ENCODE assay signal across 15 cellular contexts in genomic region chr7:105768117-105768516, GRCh38.
DNase-seq lines count a peak whose midpoint lies in the region; ATAC-seq, FAIRE-seq and TF ChIP-seq lines count a peak whose summit lies in the region.
"Had no signal": no experiment of that assay in that cellular context is flagged by ENCODE, and none has a peak within 500 bp of the region (broad histone marks: within the 10 kb centered on the region; RNA-seq: fewer than 3 reads in every experiment).

No MANE protein-coding gene starts in this region.

- H3K4me1 ChIP-seq in HepG2 (ENCODE audit: insufficient read depth, low read length) = peaks cover 7% of the 10 kb centered on the region; the same call in 1 of the 2 replicates
- no peaks in the 10 kb centered on the region for H3K4me1 ChIP-seq in right lobe of liver
- no peaks in the 10 kb centered on the region for H3K4me1 ChIP-seq in K562 (replicated peaks in 1 of 2; ENCODE audit: control insufficient read depth in 2 of 2, insufficient read depth in 2 of 2, low read length in 2 of 2)
- H3K4me1 ChIP-seq in endodermal cell (ENCODE audit: control insufficient read depth, insufficient read depth, low read length) = no peaks in the 10 kb centered on the region
- no peaks in the 10 kb centered on the region for H3K4me1 ChIP-seq in right cardiac atrium (ENCODE audit: control insufficient read depth, insufficient read depth, low read length)
- H3K4me1 ChIP-seq: BLaER1 had no signal

- no peak overlapping the region for H3K4me3 Mint-ChIP-seq in endodermal cell
- H3K4me3 Mint-ChIP-seq: CD14-positive monocyte; CD4-positive, alpha-beta memory T cell had no signal

- H3K36me3 ChIP-seq in HepG2 (replicated peaks in 1 of 2; ENCODE audit: control insufficient read depth in 1 of 2, insufficient read depth in 2 of 2, low read length in 2 of 2) (no peaks in the 10 kb centered on the region), right lobe of liver (no peaks in the 10 kb centered on the region), K562 (ENCODE audit: control insufficient read depth, insufficient read depth, low read length) (no peaks in the 10 kb centered on the region), endodermal cell (ENCODE audit: control insufficient read depth, insufficient read depth, low read length) (no peaks in the 10 kb centered on the region)
- H3K36me3 ChIP-seq: BLaER1 had no signal

- ATAC-seq in HepG2 = no peak
- ATAC-seq in right lobe of liver = no peak
- ATAC-seq in K562 = no peak
- ATAC-seq in HG02840 (IDR thresholded peaks at IDR 0.05; ENCODE audit: low FRiP score, unreplicated experiment) = no peak
- ATAC-seq in right cardiac atrium = no peak
- ATAC-seq in activated CD4-positive, CD25-positive, alpha-beta regulatory T cell treated with anti-CD3 and anti-CD28 coated beads, Interleukin-2, amount 50 U/mL, for 24 hours = no peak
- ATAC-seq: GM12878 had no signal

- peaks cover 29% of the 10 kb centered on the region for H3K4me1 Mint-ChIP-seq in endodermal cell
- H3K4me1 Mint-ChIP-seq: CD14-positive monocyte had no signal

- 95% methylated on average over 3 of the region's 3 CpGs for whole genome bisulfite sequencing in HepG2 (ENCODE audit: low lambda C conversion rate)
- 87% methylated on average over 2 of the region's 3 CpGs for WGBS in right lobe of liver (ENCODE audit: insufficient coverage, low coverage, low lambda C conversion rate, missing lambda C conversion rate)
- 4% methylated on average over 3 of the region's 3 CpGs for WGBS in K562 (ENCODE audit: insufficient coverage, low coverage, missing lambda C conversion rate)
- whole genome bisulfite sequencing in endodermal cell (ENCODE audit: insufficient coverage in 1 of 2, insufficient read length in 1 of 2), 2 experiments = 89 to 90% methylated on average over 3 of the region's 3 CpGs
- 93% methylated on average over 3 of the region's 3 CpGs for WGBS in right cardiac atrium

- in situ Hi-C loops in HepG2 (cut with HindIII; ENCODE audit: extremely low pct_ligation_motif_present, low pct_unique_long_range_greater_than_20kb) (loop anchor here (10.0 kb wide), 1 partner anchor 247 kb away; no protein-coding TSS in a partner anchor), K562 (cut with MboI) (no loop called here)

- H3K9me3 ChIP-seq in HepG2 (ENCODE audit: low read length) (no peaks in the 10 kb centered on the region), right lobe of liver (no peaks in the 10 kb centered on the region), K562 (replicated peaks; ENCODE audit: control insufficient read depth, insufficient read depth, low read depth, low read length) (no peaks in the 10 kb centered on the region), endodermal cell (ENCODE audit: control insufficient read depth, low read length) (no peaks in the 10 kb centered on the region), right cardiac atrium (ENCODE audit: control insufficient read depth, low read length) (no peaks in the 10 kb centered on the region)
- H3K9me3 ChIP-seq: BLaER1 had no signal

- no peak overlapping the region for H3K27ac ChIP-seq in HepG2 (ENCODE audit: extremely low read length, insufficient read depth, low read length)
- H3K27ac ChIP-seq in right lobe of liver = no peak overlapping the region
- no peak overlapping the region for H3K27ac ChIP-seq in K562 (ENCODE audit: extremely low read depth, low read depth, low read length)
- no peak overlapping the region for H3K27ac ChIP-seq in endodermal cell (ENCODE audit: low read depth, low read length)
- H3K27ac ChIP-seq in right cardiac atrium (ENCODE audit: low read length) = no peak overlapping the region
- H3K27ac ChIP-seq: 22Rv1, BLaER1 had no signal

- H3K27me3 ChIP-seq in HepG2 (ENCODE audit: control insufficient read depth in 1 of 2, insufficient read depth in 2 of 2, low read length in 2 of 2) = no peaks in the 10 kb centered on the region
- H3K27me3 ChIP-seq in right lobe of liver = no peaks in the 10 kb centered on the region
- peaks cover 12 to 24% of the 10 kb centered on the region in 2 experiments; a peak in 4 of 5 replicates for H3K27me3 ChIP-seq in K562 (ENCODE audit: control insufficient read depth in 2 of 2, insufficient read depth in 2 of 2, low read length in 2 of 2)
- no peaks in the 10 kb centered on the region for H3K27me3 ChIP-seq in endodermal cell (ENCODE audit: control insufficient read depth, insufficient read depth, low read length, poor library complexity, severe bottlenecking)
- H3K27me3 ChIP-seq in right cardiac atrium (ENCODE audit: control insufficient read depth, insufficient read depth) = no peaks in the 10 kb centered on the region
- H3K27me3 ChIP-seq: BLaER1 had no signal

- H3K4me3 ChIP-seq in HepG2 (replicated peaks in 1 of 3; ENCODE audit: insufficient read depth in 1 of 3, low read depth in 2 of 3, low read length in 3 of 3) (no peak overlapping the region), right lobe of liver (no peak overlapping the region), K562 (no peak overlapping the region), endodermal cell (ENCODE audit: low read length) (no peak overlapping the region), right cardiac atrium (ENCODE audit: low read length) (no peak overlapping the region)
- H3K4me3 ChIP-seq: BLaER1, GM12878 had no signal

- DNase-seq in HepG2 (ENCODE audit: low spot score) (no peak), right lobe of liver (no peak), K562 (ENCODE audit: extremely low read depth in 1 of 4, low spot score in 3 of 4) (no peak), endodermal cell (no peak), right cardiac atrium (no peak)
- DNase-seq: CD4-positive, alpha-beta memory T cell; DND-41; EL; HCEC 1CT had no signal

- H3K9ac ChIP-seq in HepG2 (ENCODE audit: insufficient read depth, low read depth, low read length) = no peak overlapping the region
- H3K9ac ChIP-seq in K562 (ENCODE audit: insufficient read depth in 1 of 2, low read depth in 2 of 2, low read length in 2 of 2) = no peak overlapping the region
- H3K9ac ChIP-seq in endodermal cell (ENCODE audit: extremely low read depth, low read length, poor library complexity, severe bottlenecking) = no peak overlapping the region
- H3K9ac ChIP-seq: BLaER1 had no signal

- peak overlapping the region; percentile 53 for H3K27ac Mint-ChIP-seq in endodermal cell
- H3K27ac Mint-ChIP-seq: CD14-positive monocyte had no signal

- CTCF ChIA-PET in HepG2 (lab: Yijun Ruan, JAX; ENCODE audit: low intra/inter-chr PET ratio, low total read pairs) (no interaction called here), K562 (lab: Yijun Ruan, JAX; ENCODE audit: low intra/inter-chr PET ratio) (no interaction called here)

- TF ChIP-seq RAD21 in HepG2 (CRISPR knock-in tag; IDR thresholded peaks at IDR 0.05) = no peak
- TF ChIP-seq RAD21 in K562 (CRISPR knock-in tag; conservative IDR thresholded peaks at IDR 0.05 in 1 of 2, IDR thresholded peaks at IDR 0.05 in 1 of 2) = no peak

- intact Hi-C loops in HepG2 (cut with micrococcal nuclease; ENCODE audit: unreplicated experiment) = no loop called here
- intact Hi-C loops in right lobe of liver (cut with DNase I) = loop anchor here (10.0 kb wide), 2 partner anchors 247 to 277 kb away; no protein-coding TSS in a partner anchor
- intact Hi-C loops in K562 (cut with micrococcal nuclease) = loop anchor here (5.0 kb wide), 1 partner anchor 109 kb away; the partner anchor contains the start of gene ATXN7L1
- intact Hi-C loops in right cardiac atrium (cut with DNase I) = loop anchor here in 3 of 4 donors (10.0 kb wide), 2 partner anchors 237 to 247 kb away; no protein-coding TSS in a partner anchor

- no peaks in the 10 kb centered on the region for H3K9me3 Mint-ChIP-seq in endodermal cell
- H3K9me3 Mint-ChIP-seq: CD4-positive, alpha-beta memory T cell had no signal

- TF ChIP-seq POLR2A in HepG2 (IDR thresholded peaks at IDR 0.05; ENCODE audit: insufficient read depth in 1 of 2, low read depth in 2 of 2, low read length in 2 of 2) = no peak
- no peak for TF ChIP-seq POLR2A in right lobe of liver (IDR thresholded peaks at IDR 0.05)
- no peak for TF ChIP-seq POLR2A in K562 (conservative IDR thresholded peaks at IDR 0.05)

- H3K4me2 ChIP-seq in HepG2 (ENCODE audit: low read depth, low read length) = no peak overlapping the region
- no peak overlapping the region for H3K4me2 ChIP-seq in K562 (ENCODE audit: insufficient read depth, low read length)
- H3K4me2 ChIP-seq: BLaER1 had no signal

- H3K9me1 ChIP-seq in K562 (ENCODE audit: control insufficient read depth, insufficient read depth, low read length) = no peaks in the 10 kb centered on the region

- POLR2A ChIA-PET in HepG2 (lab: Yijun Ruan, JAX) = no interaction called here
- POLR2A ChIA-PET in K562 (lab: Yijun Ruan, JAX) = interaction anchor here (0.6 to 3.2 kb wide), 3 partner anchors 19 to 253 kb away, joined by 3 to 10 read pairs (median 3); no protein-coding TSS in a partner anchor

- H3K27me3 Mint-ChIP-seq in endodermal cell (ENCODE audit: insufficient read depth) = no peaks in the 10 kb centered on the region
- H3K27me3 Mint-ChIP-seq: CD4-positive, alpha-beta memory T cell had no signal

- TF ChIP-seq EP300 in HepG2 (IDR thresholded peaks at IDR 0.05; ENCODE audit: low read depth in 2 of 2, low read length in 2 of 2) = no peak
- TF ChIP-seq EP300 in HepG2 (CRISPR knock-in tag; IDR thresholded peaks at IDR 0.05; ENCODE audit: borderline replicate concordance) = no peak
- TF ChIP-seq EP300 in K562 (IDR thresholded peaks at IDR 0.05; ENCODE audit: low read length) = no peak

- H3K36me3 Mint-ChIP-seq in endodermal cell (ENCODE audit: low read depth) = peaks cover 8% of the 10 kb centered on the region

- H2AFZ ChIP-seq in HepG2 (ENCODE audit: low read length) = no peak overlapping the region
- no peak overlapping the region for H2AFZ ChIP-seq in K562 (ENCODE audit: low read depth, low read length)

- H3K79me2 ChIP-seq in HepG2 (ENCODE audit: insufficient read depth, low read length) (no peaks in the 10 kb centered on the region), K562 (ENCODE audit: control insufficient read depth, insufficient read depth, low read length) (no peaks in the 10 kb centered on the region)

- no peaks in the 10 kb centered on the region for H4K20me1 ChIP-seq in HepG2 (ENCODE audit: insufficient read depth, low read length)
- peaks cover 9% of the 10 kb centered on the region for H4K20me1 ChIP-seq in K562 (replicated peaks; ENCODE audit: control insufficient read depth, insufficient read depth, low read length)
- H4K20me1 ChIP-seq: BLaER1 had no signal

- FAIRE-seq in HepG2 (lab: Jason Lieb, UNC) (no peak), K562 (lab: Jason Lieb, UNC) (no peak)
- FAIRE-seq: GM12878 had no signal

- TF ChIP-seq CTCF in HepG2 (CRISPR knock-in tag; IDR thresholded peaks at IDR 0.05) (no peak), right lobe of liver (IDR thresholded peaks at IDR 0.05) (no peak), K562 (IDR thresholded peaks at IDR 0.05 in 2 of 3, conservative IDR thresholded peaks at IDR 0.05 in 1 of 3; ENCODE audit: insufficient read depth in 2 of 3, low read depth in 1 of 3, low read length in 3 of 3) (no peak), endodermal cell (conservative IDR thresholded peaks at IDR 0.05) (no peak)

- BruUV-seq in HepG2 (replicated peaks; lab: Mats Ljungman, UMichigan) (no TSS peak), K562 (replicated peaks; lab: Mats Ljungman, UMichigan) (no TSS peak)

TF ChIP-seq in HepG2, 621 proteins besides CTCF, POLR2A, EP300 and RAD21 (continues in another document):
- TF ChIP-seq ZNF629 (CRISPR knock-in tag; conservative IDR thresholded peaks at IDR 0.05) = peak; percentile 82

TF ChIP-seq in K562, 482 proteins besides CTCF, POLR2A, EP300 and RAD21 (continues in another document):
- TF ChIP-seq ADNP (tag; IDR thresholded peaks at IDR 0.05) (no peak), SP2 (IDR thresholded peaks at IDR 0.05; ENCODE audit: extremely low read depth, low read depth, low read length, poor library complexity, severe bottlenecking) (no peak)

Comparison
In these comparisons a context has a peak if more than half of its experiments do, and no peak if none do; other contexts are left out.
1. Of the 241 proteins assayed by ChIP-seq in both HepG2 and K562: peak only in HepG2: none; only in K562: ESRRA; in both: none; in neither: 239; mixed calls (peak in some experiments, not most) for 1.